ENCODE assay signal across 1 cellular context in genomic region chr2:37676274-37676673, GRCh38.
TF ChIP-seq lines count a peak whose summit lies in the region.

No MANE protein-coding gene starts in this region.

TF ChIP-seq in HCT116, 20 proteins besides CTCF, POLR2A, EP300 and RAD21 (continued from another document):
- no peak for TF ChIP-seq EZH2 (IDR thresholded peaks at IDR 0.05)
- peak; percentile 84 for TF ChIP-seq CBX3 (IDR thresholded peaks at IDR 0.05; ENCODE audit: low read depth)
- no peak for TF ChIP-seq SIN3A (IDR thresholded peaks at IDR 0.05; ENCODE audit: low read depth)
- 0 out of 2 replicates have a peak, but pooled peaks have one; percentile 41 for TF ChIP-seq MAX (IDR thresholded peaks at IDR 0.05)
- TF ChIP-seq ELF1 (IDR thresholded peaks at IDR 0.05; ENCODE audit: borderline replicate concordance, low read depth), result no peak
- no peak for TF ChIP-seq EGR1 (IDR thresholded peaks at IDR 0.05; ENCODE audit: low read depth)
- no peak for TF ChIP-seq ZNF274 (IDR thresholded peaks at IDR 0.05; ENCODE audit: low read depth, low read length)
- TF ChIP-seq SRF (IDR thresholded peaks at IDR 0.05; ENCODE audit: low read depth), result peak; percentile 52; the same call in 1 of the 2 replicates
- TF ChIP-seq ATF3 (IDR thresholded peaks at IDR 0.05), result no peak; the same call in 1 of the 2 replicates
- no peak for TF ChIP-seq REST (IDR thresholded peaks at IDR 0.05; ENCODE audit: low read depth)
- TF ChIP-seq ZFX (IDR thresholded peaks at IDR 0.05), result no peak
- TF ChIP-seq EZH2phosphoT487 (IDR thresholded peaks at IDR 0.05; ENCODE audit: borderline replicate concordance), result no peak
TF ChIP-seq in HCT116: peak in this region for 10.
